ENCODE assay signal across 15 cellular contexts in genomic region chr1:107460009-107460408, GRCh38.
DNase-seq lines count a peak whose midpoint lies in the region; ATAC-seq lines count a peak whose summit lies in the region.
"Had no signal": no experiment of that assay in that cellular context is flagged by ENCODE, and none has a peak within 500 bp of the region (broad histone marks: within the 10 kb centered on the region; RNA-seq: fewer than 3 reads in every experiment).

No MANE protein-coding gene starts in this region.

- POLR2A ChIA-PET in activated CD8-positive, alpha-beta T cell treated with anti-CD3 and anti-CD28 coated beads, Interleukin-2, amount 10 ng/mL, durations not matched to agents 7 days and 5 days (lab: Charles Lee), result no interaction called here

- DNase-seq in naive B cell (no peak), activated T-cell treated with anti-CD3 and anti-CD28 coated beads for 4 hours (no peak), HCEC 1CT (no peak)
- DNase-seq in activated CD8-positive, alpha-beta T cell treated with anti-CD3 and anti-CD28 coated beads, Interleukin-2, amount 10 ng/mL, durations not matched to agents 7 days and 5 days, result no peak
- DNase-seq in activated T-cell treated with anti-CD3 and anti-CD28 coated beads, Interleukin-2, amount 50 U/mL, for 24 hours, result no peak
- DNase-seq: GOT3; NCI-H1417; NCI-H774; stimulated activated CD4-positive, alpha-beta T cell treated with anti-CD3 and anti-CD28 coated beads, Interleukin-4, amount 100 ng/mL, for 24 hours; stomach had no signal

- H3K27me3 Mint-ChIP-seq in naive B cell, result no peaks in the 10 kb centered on the region
- peaks cover 14% of the 10 kb centered on the region for H3K27me3 Mint-ChIP-seq in activated CD8-positive, alpha-beta T cell treated with anti-CD3 and anti-CD28 coated beads, Interleukin-2, amount 10 ng/mL, durations not matched to agents 7 days and 5 days (ENCODE audit: low read depth)
- H3K27me3 Mint-ChIP-seq in activated T-cell treated with anti-CD3 and anti-CD28 coated beads, Interleukin-2, amount 50 U/mL, for 24 hours, result peaks cover 13% of the 10 kb centered on the region

- peaks cover 0 to 2% (median 0%) of the 10 kb centered on the region in 7 donors for H3K9me3 Mint-ChIP-seq in naive B cell
- no peaks in the 10 kb centered on the region for H3K9me3 Mint-ChIP-seq in activated CD8-positive, alpha-beta T cell treated with anti-CD3 and anti-CD28 coated beads, Interleukin-2, amount 10 ng/mL, durations not matched to agents 7 days and 5 days (ENCODE audit: insufficient read depth)
- no peaks in the 10 kb centered on the region for H3K9me3 Mint-ChIP-seq in activated T-cell treated with anti-CD3 and anti-CD28 coated beads, Interleukin-2, amount 50 U/mL, for 24 hours
- H3K9me3 Mint-ChIP-seq: dendritic cell treated with granulocyte-macrophage colony-stimulating factor and Interleukin-4, amounts not matched to agents 40 ng/mL and 50 ng/mL, for 4 days had no signal

- peak overlapping the region in 3 of 8 donors; percentile 45 to 57 (median 47) for H3K4me3 Mint-ChIP-seq in naive B cell
- H3K4me3 Mint-ChIP-seq in activated CD8-positive, alpha-beta T cell treated with anti-CD3 and anti-CD28 coated beads, Interleukin-2, amount 10 ng/mL, durations not matched to agents 7 days and 5 days, result no peak overlapping the region
- no peak overlapping the region for H3K4me3 Mint-ChIP-seq in activated T-cell treated with anti-CD3 and anti-CD28 coated beads, Interleukin-2, amount 50 U/mL, for 24 hours
- H3K4me3 Mint-ChIP-seq: CD14-positive monocyte; dendritic cell treated with granulocyte-macrophage colony-stimulating factor and Interleukin-4, amounts not matched to agents 40 ng/mL and 50 ng/mL, for 4 days had no signal

- CTCF ChIA-PET in activated CD8-positive, alpha-beta T cell treated with anti-CD3 and anti-CD28 coated beads, Interleukin-2, amount 10 ng/mL, durations not matched to agents 7 days and 5 days (lab: Charles Lee), result no interaction called here

- ATAC-seq in GM18870 (IDR thresholded peaks at IDR 0.05; ENCODE audit: unreplicated experiment), result peak; percentile 59
- peak; percentile 67 for ATAC-seq in GM21619 (IDR thresholded peaks at IDR 0.05; ENCODE audit: unreplicated experiment)
- ATAC-seq in HG03097 (IDR thresholded peaks at IDR 0.05; ENCODE audit: low FRiP score, unreplicated experiment), result peak; percentile 79
- peak; percentile 39 to 42 for ATAC-seq in naive B cell (ENCODE audit: low read depth in 2 of 2)
- no peak for ATAC-seq in activated CD8-positive, alpha-beta T cell treated with anti-CD3 and anti-CD28 coated beads, Interleukin-2, amount 10 ng/mL, durations not matched to agents 7 days and 5 days

- H3K4me1 Mint-ChIP-seq in naive B cell, result peaks cover 18 to 45% (median 35%) of the 10 kb centered on the region in 3 donors
- no peaks in the 10 kb centered on the region for H3K4me1 Mint-ChIP-seq in activated CD8-positive, alpha-beta T cell treated with anti-CD3 and anti-CD28 coated beads, Interleukin-2, amount 10 ng/mL, durations not matched to agents 7 days and 5 days (ENCODE audit: low read depth)
- no peaks in the 10 kb centered on the region for H3K4me1 Mint-ChIP-seq in activated T-cell treated with anti-CD3 and anti-CD28 coated beads, Interleukin-2, amount 50 U/mL, for 24 hours (ENCODE audit: low read depth)
- H3K4me1 Mint-ChIP-seq: CD14-positive monocyte had no signal

- H3K36me3 Mint-ChIP-seq in naive B cell, result no peaks in the 10 kb centered on the region
- H3K36me3 Mint-ChIP-seq in activated CD8-positive, alpha-beta T cell treated with anti-CD3 and anti-CD28 coated beads, Interleukin-2, amount 10 ng/mL, durations not matched to agents 7 days and 5 days (ENCODE audit: low read depth), result no peaks in the 10 kb centered on the region
- H3K36me3 Mint-ChIP-seq in activated T-cell treated with anti-CD3 and anti-CD28 coated beads, Interleukin-2, amount 50 U/mL, for 24 hours (ENCODE audit: low read depth), result no peaks in the 10 kb centered on the region
- H3K36me3 Mint-ChIP-seq: CD14-positive monocyte had no signal

- peak overlapping the region in 2 of 6 donors; percentile 14 to 76 for H3K27ac Mint-ChIP-seq in naive B cell
- H3K27ac Mint-ChIP-seq in activated CD8-positive, alpha-beta T cell treated with anti-CD3 and anti-CD28 coated beads, Interleukin-2, amount 10 ng/mL, durations not matched to agents 7 days and 5 days, result no peak overlapping the region
- no peak overlapping the region for H3K27ac Mint-ChIP-seq in activated T-cell treated with anti-CD3 and anti-CD28 coated beads, Interleukin-2, amount 50 U/mL, for 24 hours
- H3K27ac Mint-ChIP-seq: CD14-positive monocyte; dendritic cell treated with granulocyte-macrophage colony-stimulating factor and Interleukin-4, amounts not matched to agents 40 ng/mL and 50 ng/mL, for 4 days had no signal
